ENCODE assay signal across 10 cellular contexts in genomic region chr10:49587981-49588380, GRCh38. TPM values are rescaled to one million over a fixed set of nuclear protein-coding genes. Genes with fewer than 3 reads are reported as not detected.
"Had no signal": no experiment of that assay in that cellular context is flagged by ENCODE, and none has a peak within 500 bp of the region (broad histone marks: within the 10 kb centered on the region; RNA-seq: fewer than 3 reads in every experiment).

No MANE protein-coding gene starts in this region.

- H3K4me3 ChIP-seq: GM23338 had no signal

- H3K27ac ChIP-seq: HL-60 had no signal

- H2AFZ ChIP-seq: GM23338 had no signal

- H3K4me2 ChIP-seq: GM23338 had no signal

- ATAC-seq: GM23338, HepG2 had no signal

- FAIRE-seq: H1, H54, HepG2 had no signal

- DNase-seq: H9, HCEC 1CT, KG1 had no signal

RNA-seq across cellular contexts. Expression of gene SLC18A3, which starts 22.1 kb away (rescaled TPM):
- total RNA-seq: GM23338, H1, H9, HepG2, HT1080 had no signal
- polyA plus RNA-seq: HepG2, IgD-negative memory B cell had no signal

RNA-seq across cellular contexts. Expression of gene CHAT, which starts 25.9 kb away (rescaled TPM):
- total RNA-seq: GM23338, H1, H9, HepG2, HT1080 had no signal
- polyA plus RNA-seq: GM23338, H1, HepG2, IgD-negative memory B cell had no signal
